8 cellular contexts compared by ENCODE assay signal in the genomic region with DNA sequence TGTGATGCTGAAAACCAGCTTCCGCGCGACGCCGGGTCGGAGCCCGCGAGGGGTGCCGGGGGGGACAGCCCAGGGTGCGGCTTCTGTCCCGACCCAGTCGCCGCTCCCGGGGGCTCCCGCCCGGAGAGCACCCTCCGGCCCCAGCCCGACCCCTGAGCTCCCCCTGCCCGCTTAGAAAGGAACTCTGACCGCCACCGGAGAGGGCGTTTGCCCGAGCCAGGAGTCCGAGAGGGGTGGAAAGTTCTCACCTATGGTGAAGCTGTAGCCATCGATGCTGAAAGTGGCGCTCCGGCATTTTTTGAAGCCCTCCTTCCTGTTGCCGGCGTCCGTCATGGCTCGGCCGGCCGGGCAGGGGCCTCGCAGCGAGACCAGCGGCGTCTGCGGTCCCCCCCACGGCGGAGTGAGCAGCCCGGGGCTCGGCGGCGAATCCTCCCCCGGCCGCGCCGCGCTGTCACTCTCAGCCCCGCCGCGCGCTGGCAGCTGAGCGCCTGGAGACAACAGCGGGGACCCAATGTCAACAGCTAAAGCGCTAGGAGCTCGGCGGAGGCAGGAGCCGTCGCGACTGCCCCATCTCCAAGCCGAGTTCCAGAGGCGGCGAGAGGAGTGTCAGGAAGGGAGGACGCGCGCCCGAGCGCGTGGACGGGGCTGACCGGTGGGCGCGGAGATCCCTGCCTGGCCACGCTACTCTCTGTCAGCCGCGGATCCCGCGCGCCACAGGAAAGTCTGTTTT.
DNase-seq lines count a peak whose midpoint lies in the region; ATAC-seq and TF ChIP-seq lines count a peak whose summit lies in the region.

No MANE protein-coding gene starts in this region.

- H3K36me3 Mint-ChIP-seq in activated CD4-positive, alpha-beta T cell treated with anti-CD3 and anti-CD28 coated beads, Interleukin-2, amount 10 ng/mL, durations not matched to agents 24 days and 14 days (ENCODE audit: low read depth) = no peaks in the 10 kb centered on the region
- H3K36me3 Mint-ChIP-seq in central memory CD8-positive, alpha-beta T cell (ENCODE audit: insufficient read depth) = no peaks in the 10 kb centered on the region
- no peaks in the 10 kb centered on the region for H3K36me3 Mint-ChIP-seq in type B pancreatic cell

- H3K27me3 ChIP-seq in lower lobe of right lung (ENCODE audit: low read depth) = peaks cover 38% of the 10 kb centered on the region

- peaks cover 2% of the 10 kb centered on the region for H3K4me1 Mint-ChIP-seq in activated CD4-positive, alpha-beta T cell treated with anti-CD3 and anti-CD28 coated beads, Interleukin-2, amount 10 ng/mL, durations not matched to agents 24 days and 14 days
- H3K4me1 Mint-ChIP-seq in central memory CD8-positive, alpha-beta T cell = peaks cover 7% of the 10 kb centered on the region
- H3K4me1 Mint-ChIP-seq in type B pancreatic cell (ENCODE audit: unreplicated experiment) = peaks cover 9% of the 10 kb centered on the region

- no peak overlapping the region for H3K27ac ChIP-seq in lower lobe of right lung

- no peaks in the 10 kb centered on the region for H3K9me3 ChIP-seq in lower lobe of right lung

- no peaks in the 10 kb centered on the region for H3K36me3 ChIP-seq in lower lobe of right lung

- intact Hi-C loops in activated CD4-positive, alpha-beta T cell treated with anti-CD3 and anti-CD28 coated beads, Interleukin-2, amount 10 ng/mL, durations not matched to agents 24 days and 14 days (cut with micrococcal nuclease) = no loop called here
- intact Hi-C loops in lower lobe of right lung (cut with DNase I) = no loop called here

- H3K27ac Mint-ChIP-seq in activated CD4-positive, alpha-beta T cell treated with anti-CD3 and anti-CD28 coated beads, Interleukin-2, amount 10 ng/mL, durations not matched to agents 24 days and 14 days = no peak overlapping the region
- H3K27ac Mint-ChIP-seq in central memory CD8-positive, alpha-beta T cell (ENCODE audit: low read depth) = no peak overlapping the region
- H3K27ac Mint-ChIP-seq in type B pancreatic cell = no peak overlapping the region

- DNase-seq in activated CD4-positive, alpha-beta T cell treated with anti-CD3 and anti-CD28 coated beads, Interleukin-2, amount 10 ng/mL, durations not matched to agents 24 days and 14 days = no peak
- DNase-seq in activated CD4-positive, alpha-beta T cell treated with anti-CD3 and anti-CD28 coated beads for 4 hours = no peak
- DNase-seq in central memory CD8-positive, alpha-beta T cell (ENCODE audit: low spot score in 2 of 2) = no peak
- DNase-seq in lower lobe of right lung (no peak), type B pancreatic cell (ENCODE audit: extremely low spot score, unreplicated experiment) (no peak), NCI-H226 (no peak)

- TF ChIP-seq CTCF in lower lobe of right lung (IDR thresholded peaks at IDR 0.05) (no peak), type B pancreatic cell (conservative IDR thresholded peaks at IDR 0.05) (no peak)

- no peak for ATAC-seq in central memory CD8-positive, alpha-beta T cell (replicated peaks; ENCODE audit: extremely low read depth, poor library complexity, severe bottlenecking)
- ATAC-seq in lower lobe of right lung (peak; percentile 30 to 37), HG03469 (IDR thresholded peaks at IDR 0.05; ENCODE audit: unreplicated experiment) (no peak), HG03457 (IDR thresholded peaks at IDR 0.05; ENCODE audit: unreplicated experiment) (no peak)

- peak overlapping the region; percentile 38 for H3K4me3 ChIP-seq in lower lobe of right lung

- H3K4me1 ChIP-seq in lower lobe of right lung = peaks cover 11% of the 10 kb centered on the region

- no peaks in the 10 kb centered on the region for H3K9me3 Mint-ChIP-seq in activated CD4-positive, alpha-beta T cell treated with anti-CD3 and anti-CD28 coated beads, Interleukin-2, amount 10 ng/mL, durations not matched to agents 24 days and 14 days
- H3K9me3 Mint-ChIP-seq in central memory CD8-positive, alpha-beta T cell = peaks cover 6% of the 10 kb centered on the region
- no peaks in the 10 kb centered on the region for H3K9me3 Mint-ChIP-seq in type B pancreatic cell

- peaks cover 47% of the 10 kb centered on the region for H3K27me3 Mint-ChIP-seq in activated CD4-positive, alpha-beta T cell treated with anti-CD3 and anti-CD28 coated beads, Interleukin-2, amount 10 ng/mL, durations not matched to agents 24 days and 14 days
- H3K27me3 Mint-ChIP-seq in central memory CD8-positive, alpha-beta T cell = peaks cover 65% of the 10 kb centered on the region
- H3K27me3 Mint-ChIP-seq in type B pancreatic cell = peaks cover 94% of the 10 kb centered on the region

- peak overlapping the region; percentile 39 for H3K4me3 Mint-ChIP-seq in activated CD4-positive, alpha-beta T cell treated with anti-CD3 and anti-CD28 coated beads, Interleukin-2, amount 10 ng/mL, durations not matched to agents 24 days and 14 days
- peak overlapping the region; percentile 44 for H3K4me3 Mint-ChIP-seq in central memory CD8-positive, alpha-beta T cell
- H3K4me3 Mint-ChIP-seq in type B pancreatic cell = peak overlapping the region; percentile 93

Comparison
In these comparisons a context has a peak if more than half of its experiments do, and no peak if none do; other contexts are left out.
1. H3K4me3 Mint-ChIP-seq: peak in every context shown above with its lines; median percentile 93 in type B pancreatic cell; 44 in central memory CD8-positive, alpha-beta T cell; 39 in activated CD4-positive, alpha-beta T cell treated with anti-CD3 and anti-CD28 coated beads, Interleukin-2, amount 10 ng/mL, durations not matched to agents 24 days and 14 days.
2. ATAC-seq: peak in lower lobe of right lung (2 of 2); none in central memory CD8-positive, alpha-beta T cell (single experiment), HG03469 (single experiment) and HG03457 (single experiment).